8 cellular contexts compared by ENCODE assay signal in genomic region chr12:56267443-56268071, GRCh38. TPM values are rescaled to one million over a fixed set of nuclear protein-coding genes. Genes with fewer than 3 reads are reported as not detected.
DNase-seq lines count a peak whose midpoint lies in the region; ATAC-seq, FAIRE-seq and TF ChIP-seq lines count a peak whose summit lies in the region.

No MANE protein-coding gene starts in this region.

- H3K27me3 ChIP-seq in breast epithelium (no peaks in the 10 kb centered on the region), HepG2 (ENCODE audit: control insufficient read depth in 1 of 2, insufficient read depth in 2 of 2, low read length in 2 of 2) (no peaks in the 10 kb centered on the region; a peak in 1 of 5 replicates), thyroid gland (no peaks in the 10 kb centered on the region)

- CTCF ChIA-PET in activated CD4-positive, alpha-beta T cell treated with anti-CD3 and anti-CD28 coated beads, Interleukin-2, amount 10 ng/mL, durations not matched to agents 7 days and 5 days (lab: Charles Lee), result interaction anchor here (0.8 to 4.1 kb wide), 19 partner anchors 11 to 369 kb away, joined by 3 to 44 read pairs (median 3); partner anchors contain the start of genes ANKRD52, RNF41, SMARCC2 and STAT2
- CTCF ChIA-PET in HepG2 (lab: Yijun Ruan, JAX; ENCODE audit: low intra/inter-chr PET ratio, low total read pairs), result interaction anchor here (1.4 kb wide), 1 partner anchor 9 kb away, joined by 6 read pairs; the partner anchor contains the start of gene ANKRD52

- H3K36me3 ChIP-seq in breast epithelium (no peaks in the 10 kb centered on the region), HepG2 (replicated peaks in 1 of 2; ENCODE audit: control insufficient read depth in 1 of 2, insufficient read depth in 2 of 2, low read length in 2 of 2) (peaks cover 6 to 14% of the 10 kb centered on the region in 2 experiments; a peak in 3 of 5 replicates), thyroid gland (peaks cover 8 to 14% of the 10 kb centered on the region in 2 donors)

- H3K27ac ChIP-seq in breast epithelium (peak overlapping the region; percentile 96), HepG2 (ENCODE audit: extremely low read length, insufficient read depth, low read length) (peak overlapping the region; percentile 82), thyroid gland (peak overlapping the region; percentile 86 to 91 (median 89))

- no peaks in the 10 kb centered on the region for H3K79me2 ChIP-seq in HepG2 (ENCODE audit: insufficient read depth, low read length)

- in situ Hi-C loops in HepG2 (cut with HindIII; ENCODE audit: extremely low pct_ligation_motif_present, low pct_unique_long_range_greater_than_20kb), result no loop called here

- no TSS peak for BruUV-seq in HepG2 (replicated peaks; lab: Mats Ljungman, UMichigan)

- H3K36me3 Mint-ChIP-seq in activated CD4-positive, alpha-beta T cell treated with anti-CD3 and anti-CD28 coated beads, Interleukin-2, amount 10 ng/mL, durations not matched to agents 7 days and 5 days (ENCODE audit: low read depth), result peaks cover 20% of the 10 kb centered on the region

- intact Hi-C loops in breast epithelium (cut with DNase I; ENCODE audit: low total_unique reads) (no loop called here), HepG2 (cut with micrococcal nuclease; ENCODE audit: unreplicated experiment) (loop anchor here (2.0 kb wide), 2 partner anchors 19 to 75 kb away; no protein-coding TSS in a partner anchor), thyroid gland (cut with DNase I) (no loop called here)

- TF ChIP-seq RAD21 in HepG2 (CRISPR knock-in tag; IDR thresholded peaks at IDR 0.05), result no peak

- peak overlapping the region; percentile 69 for H3K9ac ChIP-seq in HepG2 (ENCODE audit: insufficient read depth, low read depth, low read length)

- TF ChIP-seq EP300 in HepG2 (IDR thresholded peaks at IDR 0.05; ENCODE audit: low read depth in 2 of 2, low read length in 2 of 2), result 0 out of 4 replicates have a peak, but pooled peaks of 1 of the 2 experiments have one; percentile 15
- TF ChIP-seq EP300 in HepG2 (CRISPR knock-in tag; IDR thresholded peaks at IDR 0.05; ENCODE audit: borderline replicate concordance), result no peak

- peaks cover 0 to 3% of the 10 kb centered on the region in 2 donors for H3K4me1 ChIP-seq in breast epithelium
- peaks cover 15% of the 10 kb centered on the region for H3K4me1 ChIP-seq in HepG2 (ENCODE audit: insufficient read depth, low read length)
- H3K4me1 ChIP-seq in thyroid gland, result peaks cover 4 to 13% of the 10 kb centered on the region in 2 donors

- POLR2A ChIA-PET in activated CD4-positive, alpha-beta T cell treated with anti-CD3 and anti-CD28 coated beads, Interleukin-2, amount 10 ng/mL, durations not matched to agents 7 days and 5 days (lab: Charles Lee), result no interaction called here
- POLR2A ChIA-PET in HepG2 (lab: Yijun Ruan, JAX), result interaction anchor here (0.6 to 3.7 kb wide), 23 partner anchors 8 to 203 kb away, joined by 3 to 47 read pairs (median 5); partner anchors contain the start of genes ANKRD52, CNPY2, CS and IL23A

- 22% methylated on average over 15 of the region's 21 CpGs for WGBS in HepG2 (ENCODE audit: low lambda C conversion rate)
- WGBS in thyroid gland, 2 donors, result 31 to 34% methylated on average over 21 of the region's 21 CpGs

- H3K9me3 ChIP-seq in breast epithelium (no peaks in the 10 kb centered on the region), HepG2 (ENCODE audit: low read length) (no peaks in the 10 kb centered on the region), thyroid gland (no peaks in the 10 kb centered on the region)

- no peak for TF ChIP-seq CTCF in breast epithelium (IDR thresholded peaks at IDR 0.05)
- TF ChIP-seq CTCF in HepG2 (CRISPR knock-in tag; IDR thresholded peaks at IDR 0.05), result no peak
- TF ChIP-seq CTCF in thyroid gland (IDR thresholded peaks at IDR 0.05), result no peak

- peak overlapping the region; percentile 59 to 81 (median 75) for H3K4me3 ChIP-seq in breast epithelium
- H3K4me3 ChIP-seq in HepG2 (replicated peaks in 1 of 3; ENCODE audit: insufficient read depth in 1 of 3, low read depth in 2 of 3, low read length in 3 of 3), result peak overlapping the region; percentile 54 to 91 (median 83); a peak in 5 of 6 replicates
- H3K4me3 ChIP-seq in thyroid gland (replicated peaks in 1 of 3), result peak overlapping the region; percentile 8 to 69 (median 53)

- peak overlapping the region; percentile 78 for H3K27ac Mint-ChIP-seq in activated CD4-positive, alpha-beta T cell treated with anti-CD3 and anti-CD28 coated beads, Interleukin-2, amount 10 ng/mL, durations not matched to agents 7 days and 5 days

- peak; percentile 60 for ATAC-seq in HepG2
- ATAC-seq in GM21529 (IDR thresholded peaks at IDR 0.05; ENCODE audit: unreplicated experiment), result no peak

- no peak overlapping the region for H2AFZ ChIP-seq in HepG2 (ENCODE audit: low read length)

- peak; percentile 65 for FAIRE-seq in HepG2 (lab: Jason Lieb, UNC)

- peak overlapping the region; percentile 91 for H3K4me3 Mint-ChIP-seq in activated CD4-positive, alpha-beta T cell treated with anti-CD3 and anti-CD28 coated beads, Interleukin-2, amount 10 ng/mL, durations not matched to agents 7 days and 5 days

- no peak for TF ChIP-seq POLR2A in breast epithelium (IDR thresholded peaks at IDR 0.05)
- no peak for TF ChIP-seq POLR2A in HepG2 (IDR thresholded peaks at IDR 0.05; ENCODE audit: insufficient read depth in 1 of 2, low read depth in 2 of 2, low read length in 2 of 2)
- TF ChIP-seq POLR2A in thyroid gland (IDR thresholded peaks at IDR 0.05), result no peak

- H3K9me3 Mint-ChIP-seq in activated CD4-positive, alpha-beta T cell treated with anti-CD3 and anti-CD28 coated beads, Interleukin-2, amount 10 ng/mL, durations not matched to agents 7 days and 5 days, result no peaks in the 10 kb centered on the region

- DNase-seq in activated CD4-positive, alpha-beta T cell treated with anti-CD3 and anti-CD28 coated beads, Interleukin-2, amount 10 ng/mL, durations not matched to agents 7 days and 5 days, result no peak
- DNase-seq in activated CD4-positive, alpha-beta T cell treated with anti-CD3 and anti-CD28 coated beads for 4 hours, result no peak
- DNase-seq in HuH-7 (ENCODE audit: low spot score), result peak; percentile 62
- no peak for DNase-seq in breast epithelium (ENCODE audit: low spot score in 2 of 2)
- peak; percentile 44 for DNase-seq in HepG2 (ENCODE audit: low spot score)
- peak; percentile 15 to 39 for DNase-seq in thyroid gland
- DNase-seq in amniotic stem cell (lab: John Stamatoyannopoulos, UW), result no peak

- peaks cover 19% of the 10 kb centered on the region for H3K4me1 Mint-ChIP-seq in activated CD4-positive, alpha-beta T cell treated with anti-CD3 and anti-CD28 coated beads, Interleukin-2, amount 10 ng/mL, durations not matched to agents 7 days and 5 days

- no peaks in the 10 kb centered on the region for H3K27me3 Mint-ChIP-seq in activated CD4-positive, alpha-beta T cell treated with anti-CD3 and anti-CD28 coated beads, Interleukin-2, amount 10 ng/mL, durations not matched to agents 7 days and 5 days

- no peaks in the 10 kb centered on the region for H4K20me1 ChIP-seq in HepG2 (ENCODE audit: insufficient read depth, low read length)

- H3K4me2 ChIP-seq in HepG2 (ENCODE audit: low read depth, low read length), result peak overlapping the region; percentile 99

RNA-seq across cellular contexts. Expression of gene COQ10A, which starts 0.8 kb away (rescaled TPM):
- total RNA-seq in activated CD4-positive, alpha-beta T cell treated with anti-CD3 and anti-CD28 coated beads, Interleukin-2, amount 10 ng/mL, durations not matched to agents 7 days and 5 days, result 10 to 100 TPM; 15.3 to 17.1 TPM
- total RNA-seq in breast epithelium, result 10 to 100 TPM; 18.7 to 23.7 (median 18.7) TPM
- total RNA-seq in HepG2 (2016; rRNA removed; fragmentation: Illumina TruSeq; extraction: Trizol), result 18.6 and 21.0 TPM in 2 replicates
- total RNA-seq in HepG2 (2016; cell fraction: cytosol; rRNA removed; fragmentation: Illumina TruSeq; extraction: Trizol; ENCODE audit: low read depth), result 10.8 and 11.2 TPM in 2 replicates
- total RNA-seq in HepG2 (2016; cell fraction: insoluble cytoplasmic fraction; rRNA removed; fragmentation: Illumina TruSeq; extraction: Trizol), result 20.5 and 20.7 TPM in 2 replicates
- 19.9 and 20.0 TPM in 2 replicates for total RNA-seq in HepG2 (2016; cell fraction: membrane; rRNA removed; fragmentation: Illumina TruSeq; extraction: Trizol)
- 16.9 and 18.6 TPM in 2 replicates for total RNA-seq in HepG2 (2016; cell fraction: nucleus; rRNA removed; fragmentation: Illumina TruSeq; extraction: Trizol)
- polyA plus RNA-seq in HepG2 (2011; rRNA removed), result 35.3 and 37.3 TPM in 2 replicates
- 27.3 and 29.7 TPM in 2 replicates for polyA plus RNA-seq in HepG2 (2011; cell fraction: cytosol; rRNA removed)
- 47.9 and 56.5 TPM in 2 replicates for polyA plus RNA-seq in HepG2 (2011; cell fraction: nucleus; rRNA removed)
- polyA plus RNA-seq in HepG2 (2012), result 14.4 TPM in 2 replicates
- 11.5 and 12.3 TPM in 2 replicates for polyA plus RNA-seq in HepG2 (2016; cell fraction: cytosol; fragmentation: Illumina TruSeq; extraction: Trizol; ENCODE audit: low read depth)
- 20.5 and 20.9 TPM in 2 replicates for polyA plus RNA-seq in HepG2 (2016; cell fraction: insoluble cytoplasmic fraction; fragmentation: Illumina TruSeq; extraction: Trizol; ENCODE audit: low read depth)
- polyA plus RNA-seq in HepG2 (2016; cell fraction: membrane; fragmentation: Illumina TruSeq; extraction: Trizol; ENCODE audit: low read depth), result 16.8 and 16.9 TPM in 2 replicates
- polyA plus RNA-seq in HepG2 (2016; cell fraction: nucleus; fragmentation: Illumina TruSeq; extraction: Trizol; ENCODE audit: insufficient read depth, low read depth), result 52.1 and 53.2 TPM in 2 replicates
- polyA minus RNA-seq in HepG2 (2011; rRNA and poly(A)+ RNA removed; ENCODE audit: low replicate concordance), result 23.4 and 33.2 TPM in 2 replicates
- 7.5 and 9.5 TPM in 2 replicates for polyA minus RNA-seq in HepG2 (2011; cell fraction: cytosol; rRNA and poly(A)+ RNA removed)
- 33.2 and 35.2 TPM in 2 replicates for polyA minus RNA-seq in HepG2 (2011; cell fraction: nucleus; rRNA and poly(A)+ RNA removed)
- 10 to 100 TPM; 11.3 to 28.7 (median 19.7) TPM for total RNA-seq in thyroid gland

RNA-seq across cellular contexts. Expression of gene ANKRD52, which starts 9.4 kb away (rescaled TPM):
- total RNA-seq in activated CD4-positive, alpha-beta T cell treated with anti-CD3 and anti-CD28 coated beads, Interleukin-2, amount 10 ng/mL, durations not matched to agents 7 days and 5 days, result 10 to 100 TPM; 39.0 to 45.9 TPM
- 10 to 100 TPM; 12.8 to 18.4 (median 14.9) TPM for total RNA-seq in breast epithelium
- 7.8 and 22.0 TPM in 2 replicates for total RNA-seq in HepG2 (2016; rRNA removed; fragmentation: Illumina TruSeq; extraction: Trizol)
- 1.1 and 2.9 TPM in 2 replicates for total RNA-seq in HepG2 (2016; cell fraction: cytosol; rRNA removed; fragmentation: Illumina TruSeq; extraction: Trizol; ENCODE audit: low read depth)
- 7.7 and 17.9 TPM in 2 replicates for total RNA-seq in HepG2 (2016; cell fraction: insoluble cytoplasmic fraction; rRNA removed; fragmentation: Illumina TruSeq; extraction: Trizol)
- 4.4 and 5.8 TPM in 2 replicates for total RNA-seq in HepG2 (2016; cell fraction: membrane; rRNA removed; fragmentation: Illumina TruSeq; extraction: Trizol)
- total RNA-seq in HepG2 (2016; cell fraction: nucleus; rRNA removed; fragmentation: Illumina TruSeq; extraction: Trizol), result 11.5 and 15.5 TPM in 2 replicates
- polyA plus RNA-seq in HepG2 (2011; rRNA removed), result 9.2 and 11.2 TPM in 2 replicates
- polyA plus RNA-seq in HepG2 (2011; cell fraction: cytosol; rRNA removed), result 6.2 TPM in 2 replicates
- 29.6 and 34.0 TPM in 2 replicates for polyA plus RNA-seq in HepG2 (2011; cell fraction: nucleus; rRNA removed)
- 9.0 and 10.3 TPM in 2 replicates for polyA plus RNA-seq in HepG2 (2012)
- polyA plus RNA-seq in HepG2 (2016; cell fraction: cytosol; fragmentation: Illumina TruSeq; extraction: Trizol; ENCODE audit: low read depth), result 0.48 and 0.53 TPM in 2 replicates
- polyA plus RNA-seq in HepG2 (2016; cell fraction: insoluble cytoplasmic fraction; fragmentation: Illumina TruSeq; extraction: Trizol; ENCODE audit: low read depth), result 9.4 and 12.7 TPM in 2 replicates
- 1.5 and 1.6 TPM in 2 replicates for polyA plus RNA-seq in HepG2 (2016; cell fraction: membrane; fragmentation: Illumina TruSeq; extraction: Trizol; ENCODE audit: low read depth)
- polyA plus RNA-seq in HepG2 (2016; cell fraction: nucleus; fragmentation: Illumina TruSeq; extraction: Trizol; ENCODE audit: insufficient read depth, low read depth), result 25.3 and 28.1 TPM in 2 replicates
- polyA minus RNA-seq in HepG2 (2011; rRNA and poly(A)+ RNA removed; ENCODE audit: low replicate concordance), result 34.8 and 47.2 TPM in 2 replicates
- polyA minus RNA-seq in HepG2 (2011; cell fraction: cytosol; rRNA and poly(A)+ RNA removed), result 11.2 and 12.0 TPM in 2 replicates
- 11.9 and 12.7 TPM in 2 replicates for polyA minus RNA-seq in HepG2 (2011; cell fraction: nucleus; rRNA and poly(A)+ RNA removed)
- total RNA-seq in thyroid gland, result 10 to 100 TPM; 15.9 to 22.3 (median 18.3) TPM

RNA-seq across cellular contexts. Expression of gene CS, which starts 32.6 kb away (rescaled TPM):
- 100 to 1,000 TPM; 177 to 201 TPM for total RNA-seq in activated CD4-positive, alpha-beta T cell treated with anti-CD3 and anti-CD28 coated beads, Interleukin-2, amount 10 ng/mL, durations not matched to agents 7 days and 5 days
- 100 to 1,000 TPM in 2 of 3 donors, 10 to 100 TPM in 1; 79.2 to 132 (median 103) TPM for total RNA-seq in breast epithelium
- total RNA-seq in HepG2 (2016; rRNA removed; fragmentation: Illumina TruSeq; extraction: Trizol), result 175 and 243 TPM in 2 replicates
- 84.6 and 90.4 TPM in 2 replicates for total RNA-seq in HepG2 (2016; cell fraction: cytosol; rRNA removed; fragmentation: Illumina TruSeq; extraction: Trizol; ENCODE audit: low read depth)
- total RNA-seq in HepG2 (2016; cell fraction: insoluble cytoplasmic fraction; rRNA removed; fragmentation: Illumina TruSeq; extraction: Trizol), result 173 and 226 TPM in 2 replicates
- total RNA-seq in HepG2 (2016; cell fraction: membrane; rRNA removed; fragmentation: Illumina TruSeq; extraction: Trizol), result 154 and 164 TPM in 2 replicates
- total RNA-seq in HepG2 (2016; cell fraction: nucleus; rRNA removed; fragmentation: Illumina TruSeq; extraction: Trizol), result 167 and 188 TPM in 2 replicates
- 173 and 177 TPM in 2 replicates for polyA plus RNA-seq in HepG2 (2011; rRNA removed)
- 103 and 144 TPM in 2 replicates for polyA plus RNA-seq in HepG2 (2011; cell fraction: cytosol; rRNA removed)
- 269 and 358 TPM in 2 replicates for polyA plus RNA-seq in HepG2 (2011; cell fraction: nucleus; rRNA removed)
- polyA plus RNA-seq in HepG2 (2012), result 154 and 155 TPM in 2 replicates
- 54.5 and 60.2 TPM in 2 replicates for polyA plus RNA-seq in HepG2 (2016; cell fraction: cytosol; fragmentation: Illumina TruSeq; extraction: Trizol; ENCODE audit: low read depth)
- polyA plus RNA-seq in HepG2 (2016; cell fraction: insoluble cytoplasmic fraction; fragmentation: Illumina TruSeq; extraction: Trizol; ENCODE audit: low read depth), result 276 and 332 TPM in 2 replicates
- polyA plus RNA-seq in HepG2 (2016; cell fraction: membrane; fragmentation: Illumina TruSeq; extraction: Trizol; ENCODE audit: low read depth), result 169 and 187 TPM in 2 replicates
- polyA plus RNA-seq in HepG2 (2016; cell fraction: nucleus; fragmentation: Illumina TruSeq; extraction: Trizol; ENCODE audit: insufficient read depth, low read depth), result 390 and 405 TPM in 2 replicates
- 196 and 204 TPM in 2 replicates for polyA minus RNA-seq in HepG2 (2011; rRNA and poly(A)+ RNA removed; ENCODE audit: low replicate concordance)
- 208 and 227 TPM in 2 replicates for polyA minus RNA-seq in HepG2 (2011; cell fraction: cytosol; rRNA and poly(A)+ RNA removed)
- polyA minus RNA-seq in HepG2 (2011; cell fraction: nucleus; rRNA and poly(A)+ RNA removed), result 128 and 180 TPM in 2 replicates
- total RNA-seq in thyroid gland, result 100 to 1,000 TPM; 110 to 190 (median 118) TPM

RNA-seq across cellular contexts. Expression of gene SLC39A5, which starts 37.7 kb away (rescaled TPM):
- total RNA-seq in activated CD4-positive, alpha-beta T cell treated with anti-CD3 and anti-CD28 coated beads, Interleukin-2, amount 10 ng/mL, durations not matched to agents 7 days and 5 days, result under 1 TPM in 1 of 2 experiments, not detected in 1; 0.64 TPM
- under 1 TPM in 1 of 3 donors, not detected in 2; 0.98 TPM for total RNA-seq in breast epithelium
- 39.7 and 101 TPM in 2 replicates for total RNA-seq in HepG2 (2016; rRNA removed; fragmentation: Illumina TruSeq; extraction: Trizol)
- total RNA-seq in HepG2 (2016; cell fraction: cytosol; rRNA removed; fragmentation: Illumina TruSeq; extraction: Trizol; ENCODE audit: low read depth), result 32.8 and 38.8 TPM in 2 replicates
- total RNA-seq in HepG2 (2016; cell fraction: insoluble cytoplasmic fraction; rRNA removed; fragmentation: Illumina TruSeq; extraction: Trizol), result 36.4 and 95.0 TPM in 2 replicates
- total RNA-seq in HepG2 (2016; cell fraction: membrane; rRNA removed; fragmentation: Illumina TruSeq; extraction: Trizol), result 38.5 and 51.4 TPM in 2 replicates
- total RNA-seq in HepG2 (2016; cell fraction: nucleus; rRNA removed; fragmentation: Illumina TruSeq; extraction: Trizol), result 91.1 and 122 TPM in 2 replicates
- polyA plus RNA-seq in HepG2 (2011; rRNA removed), result 59.7 and 80.6 TPM in 2 replicates
- polyA plus RNA-seq in HepG2 (2011; cell fraction: cytosol; rRNA removed), result 50.4 and 79.1 TPM in 2 replicates
- polyA plus RNA-seq in HepG2 (2011; cell fraction: nucleus; rRNA removed), result 344 and 397 TPM in 2 replicates
- polyA plus RNA-seq in HepG2 (2012), result 73.0 and 80.9 TPM in 2 replicates
- 21.5 and 22.3 TPM in 2 replicates for polyA plus RNA-seq in HepG2 (2016; cell fraction: cytosol; fragmentation: Illumina TruSeq; extraction: Trizol; ENCODE audit: low read depth)
- polyA plus RNA-seq in HepG2 (2016; cell fraction: insoluble cytoplasmic fraction; fragmentation: Illumina TruSeq; extraction: Trizol; ENCODE audit: low read depth), result 28.4 and 31.4 TPM in 2 replicates
- polyA plus RNA-seq in HepG2 (2016; cell fraction: membrane; fragmentation: Illumina TruSeq; extraction: Trizol; ENCODE audit: low read depth), result 29.6 and 33.0 TPM in 2 replicates
- polyA plus RNA-seq in HepG2 (2016; cell fraction: nucleus; fragmentation: Illumina TruSeq; extraction: Trizol; ENCODE audit: insufficient read depth, low read depth), result 202 and 204 TPM in 2 replicates
- polyA minus RNA-seq in HepG2 (2011; rRNA and poly(A)+ RNA removed; ENCODE audit: low replicate concordance), result 75.4 TPM in 1 of 2 replicates, not detected in the other
- polyA minus RNA-seq in HepG2 (2011; cell fraction: cytosol; rRNA and poly(A)+ RNA removed), result 29.5 and 41.4 TPM in 2 replicates
- 30.3 and 40.7 TPM in 2 replicates for polyA minus RNA-seq in HepG2 (2011; cell fraction: nucleus; rRNA and poly(A)+ RNA removed)
- total RNA-seq in thyroid gland, result not detected

RNA-seq across cellular contexts. Expression of gene NABP2, which starts 43.4 kb away (rescaled TPM):
- total RNA-seq in activated CD4-positive, alpha-beta T cell treated with anti-CD3 and anti-CD28 coated beads, Interleukin-2, amount 10 ng/mL, durations not matched to agents 7 days and 5 days, result 10 to 100 TPM; 56.7 to 63.5 TPM
- 10 to 100 TPM; 24.7 to 31.2 (median 27.5) TPM for total RNA-seq in breast epithelium
- total RNA-seq in HepG2 (2016; rRNA removed; fragmentation: Illumina TruSeq; extraction: Trizol), result 31.2 and 33.2 TPM in 2 replicates
- total RNA-seq in HepG2 (2016; cell fraction: cytosol; rRNA removed; fragmentation: Illumina TruSeq; extraction: Trizol; ENCODE audit: low read depth), result 85.1 and 99.3 TPM in 2 replicates
- total RNA-seq in HepG2 (2016; cell fraction: insoluble cytoplasmic fraction; rRNA removed; fragmentation: Illumina TruSeq; extraction: Trizol), result 29.7 and 31.9 TPM in 2 replicates
- total RNA-seq in HepG2 (2016; cell fraction: membrane; rRNA removed; fragmentation: Illumina TruSeq; extraction: Trizol), result 92.8 and 102 TPM in 2 replicates
- total RNA-seq in HepG2 (2016; cell fraction: nucleus; rRNA removed; fragmentation: Illumina TruSeq; extraction: Trizol), result 8.5 and 12.0 TPM in 2 replicates
- 27.9 and 35.5 TPM in 2 replicates for polyA plus RNA-seq in HepG2 (2011; rRNA removed)
- 32.7 and 35.7 TPM in 2 replicates for polyA plus RNA-seq in HepG2 (2011; cell fraction: cytosol; rRNA removed)
- 6.2 and 9.4 TPM in 2 replicates for polyA plus RNA-seq in HepG2 (2011; cell fraction: nucleus; rRNA removed)
- polyA plus RNA-seq in HepG2 (2012), result 17.5 and 19.8 TPM in 2 replicates
- polyA plus RNA-seq in HepG2 (2016; cell fraction: cytosol; fragmentation: Illumina TruSeq; extraction: Trizol; ENCODE audit: low read depth), result 123 and 144 TPM in 2 replicates
- polyA plus RNA-seq in HepG2 (2016; cell fraction: insoluble cytoplasmic fraction; fragmentation: Illumina TruSeq; extraction: Trizol; ENCODE audit: low read depth), result 34.0 and 41.8 TPM in 2 replicates
- polyA plus RNA-seq in HepG2 (2016; cell fraction: membrane; fragmentation: Illumina TruSeq; extraction: Trizol; ENCODE audit: low read depth), result 103 and 111 TPM in 2 replicates
- polyA plus RNA-seq in HepG2 (2016; cell fraction: nucleus; fragmentation: Illumina TruSeq; extraction: Trizol; ENCODE audit: insufficient read depth, low read depth), result 23.6 and 24.1 TPM in 2 replicates
- polyA minus RNA-seq in HepG2 (2011; rRNA and poly(A)+ RNA removed; ENCODE audit: low replicate concordance), result 19.6 and 64.2 TPM in 2 replicates
- 9.3 TPM in 2 replicates for polyA minus RNA-seq in HepG2 (2011; cell fraction: cytosol; rRNA and poly(A)+ RNA removed)
- polyA minus RNA-seq in HepG2 (2011; cell fraction: nucleus; rRNA and poly(A)+ RNA removed), result 2.7 and 3.7 TPM in 2 replicates
- total RNA-seq in thyroid gland, result 10 to 100 TPM; 19.4 to 35.7 (median 31.4) TPM

Comparison
In these comparisons a context has a peak if more than half of its experiments do, and no peak if none do; other contexts are left out.
1. DNase-seq: peak in HuH-7 (single experiment), HepG2 (single experiment) and thyroid gland (2 of 2); none in activated CD4-positive, alpha-beta T cell treated with anti-CD3 and anti-CD28 coated beads, Interleukin-2, amount 10 ng/mL, durations not matched to agents 7 days and 5 days (single experiment), activated CD4-positive, alpha-beta T cell treated with anti-CD3 and anti-CD28 coated beads for 4 hours (0 of 2), breast epithelium (0 of 2) and amniotic stem cell (single experiment).
2. Peak in every context shown above with its lines, with median percentiles within 50 percentile points of each other: H3K27ac ChIP-seq and H3K4me3 ChIP-seq.